In the genomic region with DNA sequence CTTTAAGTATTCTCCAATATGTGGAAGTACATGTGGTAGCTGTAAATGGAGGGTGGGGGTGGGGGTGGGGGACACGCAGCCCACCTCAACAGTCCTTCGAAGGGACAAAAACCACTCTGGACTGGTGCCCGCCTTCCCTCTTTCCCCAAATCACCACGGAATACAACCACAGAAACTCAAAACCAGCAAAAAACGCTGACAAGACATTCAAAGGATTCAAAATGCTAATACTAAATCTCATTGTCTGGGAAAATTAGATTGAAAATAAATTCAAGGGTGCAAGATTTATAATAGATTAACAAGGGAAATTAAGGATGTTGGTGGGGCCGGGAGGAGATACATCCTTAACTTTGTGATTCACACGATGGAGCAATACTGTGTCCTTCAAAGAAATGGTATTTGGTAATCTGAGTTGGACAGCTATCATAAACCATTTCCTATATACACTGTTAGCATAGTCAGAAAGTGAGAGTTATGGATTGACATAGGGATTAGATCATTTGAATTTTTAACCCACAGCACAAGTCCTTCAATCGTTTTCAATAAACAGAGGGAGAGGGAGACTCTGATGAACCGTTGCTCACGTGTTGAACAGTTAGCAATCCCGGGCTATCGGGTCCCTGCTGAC, we compare ENCODE assay signal across 8 cellular contexts. TPM values are rescaled to one million over a fixed set of nuclear protein-coding genes. Genes with fewer than 3 reads are reported as not detected.
A peak's percentile ranks its signal among the peaks of the same experiment; 100 is the strongest.
DNase-seq lines count a peak whose midpoint lies in the region; ATAC-seq and TF ChIP-seq lines count a peak whose summit lies in the region.

No MANE protein-coding gene starts in this region.

- H2AFZ ChIP-seq in Karpas-422 (ENCODE audit: low read length) = peak overlapping the region; percentile 41; the same call in 1 of the 2 replicates

- no peaks in the 10 kb centered on the region for H3K27me3 Mint-ChIP-seq in CD4-positive, CD25-positive, alpha-beta regulatory T cell
- H3K27me3 Mint-ChIP-seq in natural killer cell treated with Interleukin-12 subunit alpha and Interleukin-12 subunit beta and Interleukin-15 and Interleukin-18, amount 100 ng/mL, for 72 hours = peaks cover 0 to 2% of the 10 kb centered on the region in 2 donors

- H3K9me3 ChIP-seq in CD4-positive, CD25-positive, alpha-beta regulatory T cell (ENCODE audit: control insufficient read depth in 2 of 2, low read length in 2 of 2) = no peaks in the 10 kb centered on the region
- no peaks in the 10 kb centered on the region for H3K9me3 ChIP-seq in Karpas-422 (ENCODE audit: low read length)

- TF ChIP-seq CTCF in coronary artery (IDR thresholded peaks at IDR 0.05) = no peak
- no peak for TF ChIP-seq CTCF in GM13977 (IDR thresholded peaks at IDR 0.05; ENCODE audit: extremely low read depth, insufficient read depth, missing control alignments)

- no peak for ATAC-seq in CD4-positive, CD25-positive, alpha-beta regulatory T cell (ENCODE audit: low read depth in 2 of 2)
- no peak for ATAC-seq in natural killer cell treated with Interleukin-12 subunit alpha and Interleukin-12 subunit beta and Interleukin-15 and Interleukin-18, amount 100 ng/mL, for 72 hours
- ATAC-seq in HG02870 (IDR thresholded peaks at IDR 0.05; ENCODE audit: unreplicated experiment) (no peak), HG02852 (IDR thresholded peaks at IDR 0.05; ENCODE audit: unreplicated experiment) (no peak)

- peaks cover 33% of the 10 kb centered on the region for H3K4me1 ChIP-seq in CD4-positive, CD25-positive, alpha-beta regulatory T cell (ENCODE audit: control insufficient read depth, insufficient read depth, low read length, poor library complexity, severe bottlenecking)
- H3K4me1 ChIP-seq in Karpas-422 (ENCODE audit: low read length) = peaks cover 24% of the 10 kb centered on the region

- H3K4me1 Mint-ChIP-seq in CD4-positive, CD25-positive, alpha-beta regulatory T cell = peaks cover 15 to 47% (median 33%) of the 10 kb centered on the region in 4 donors
- peaks cover 47 to 62% of the 10 kb centered on the region in 2 donors for H3K4me1 Mint-ChIP-seq in natural killer cell treated with Interleukin-12 subunit alpha and Interleukin-12 subunit beta and Interleukin-15 and Interleukin-18, amount 100 ng/mL, for 72 hours (ENCODE audit: low read depth in 2 of 2)

- H3K27ac Mint-ChIP-seq in CD4-positive, CD25-positive, alpha-beta regulatory T cell = peak overlapping the region in 2 of 3 donors; percentile 92 to 93
- peak overlapping the region; percentile 97 to 99 for H3K27ac Mint-ChIP-seq in natural killer cell treated with Interleukin-12 subunit alpha and Interleukin-12 subunit beta and Interleukin-15 and Interleukin-18, amount 100 ng/mL, for 72 hours

- H3K4me3 Mint-ChIP-seq in CD4-positive, CD25-positive, alpha-beta regulatory T cell = peak overlapping the region; percentile 89 to 96 (median 92)
- H3K4me3 Mint-ChIP-seq in natural killer cell treated with Interleukin-12 subunit alpha and Interleukin-12 subunit beta and Interleukin-15 and Interleukin-18, amount 100 ng/mL, for 72 hours = peak overlapping the region; percentile 99

- in situ Hi-C loops in GM13977 (cut with MboI; ENCODE audit: low pct_unique_long_range_greater_than_20kb, low sequenced_read_pairs, unreplicated experiment) = no loop called here

- no peak overlapping the region for H3K9ac ChIP-seq in Karpas-422 (ENCODE audit: low read length)

- H3K36me3 ChIP-seq in CD4-positive, CD25-positive, alpha-beta regulatory T cell (ENCODE audit: control insufficient read depth, insufficient read depth, low read length) = no peaks in the 10 kb centered on the region
- H3K36me3 ChIP-seq in Karpas-422 (ENCODE audit: insufficient read depth, low read length) = no peaks in the 10 kb centered on the region

- H3K9me3 Mint-ChIP-seq in CD4-positive, CD25-positive, alpha-beta regulatory T cell = no peaks in the 10 kb centered on the region
- H3K9me3 Mint-ChIP-seq in natural killer cell treated with Interleukin-12 subunit alpha and Interleukin-12 subunit beta and Interleukin-15 and Interleukin-18, amount 100 ng/mL, for 72 hours = no peaks in the 10 kb centered on the region

- H3K36me3 Mint-ChIP-seq in CD4-positive, CD25-positive, alpha-beta regulatory T cell = no peaks in the 10 kb centered on the region
- peaks cover 11% of the 10 kb centered on the region for H3K36me3 Mint-ChIP-seq in natural killer cell treated with Interleukin-12 subunit alpha and Interleukin-12 subunit beta and Interleukin-15 and Interleukin-18, amount 100 ng/mL, for 72 hours

- peak overlapping the region; percentile 64 for H3K4me3 ChIP-seq in CD4-positive, CD25-positive, alpha-beta regulatory T cell (ENCODE audit: low read depth, low read length)
- H3K4me3 ChIP-seq in Karpas-422 (ENCODE audit: low read length) = peak overlapping the region; percentile 87; the same call in 1 of the 2 replicates
- H3K4me3 ChIP-seq in coronary artery = peak overlapping the region; percentile 91

- DNase-seq in CD4-positive, CD25-positive, alpha-beta regulatory T cell = no peak
- DNase-seq in Karpas-422 (no peak), coronary artery (ENCODE audit: low spot score) (no peak), NCI-H2227 (lab: John Stamatoyannopoulos, UW; ENCODE audit: unreplicated experiment) (no peak), GM13977 (ENCODE audit: low spot score) (no peak)
- DNase-seq in natural killer cell treated with Interleukin-12 subunit alpha and Interleukin-12 subunit beta and Interleukin-15 and Interleukin-18, amount 100 ng/mL, for 72 hours (ENCODE audit: low spot score) = no peak

- H3K27me3 ChIP-seq in CD4-positive, CD25-positive, alpha-beta regulatory T cell (ENCODE audit: control insufficient read depth, insufficient read depth, low read length) = no peaks in the 10 kb centered on the region
- H3K27me3 ChIP-seq in Karpas-422 (ENCODE audit: low read length) = no peaks in the 10 kb centered on the region

- H3K4me2 ChIP-seq in Karpas-422 (ENCODE audit: low read depth, low read length, poor library complexity, severe bottlenecking) = peak overlapping the region; percentile 82

- peaks cover 30% of the 10 kb centered on the region for H3K79me2 ChIP-seq in Karpas-422 (ENCODE audit: low read length)

- no peaks in the 10 kb centered on the region for H4K20me1 ChIP-seq in Karpas-422 (ENCODE audit: insufficient read depth, low read depth, low read length)

- no peaks in the 10 kb centered on the region for H3K9me2 ChIP-seq in Karpas-422 (replicated peaks; ENCODE audit: insufficient read depth, low read length)

- H3K27ac ChIP-seq in CD4-positive, CD25-positive, alpha-beta regulatory T cell (ENCODE audit: insufficient read depth, low read length, poor library complexity, severe bottlenecking) = peak overlapping the region; percentile 20
- H3K27ac ChIP-seq in Karpas-422 (ENCODE audit: low read length) (no peak overlapping the region), coronary artery (peak overlapping the region in 1 of 2 donors; percentile 81)

RNA-seq across cellular contexts. Expression of a gene that starts 0.8 kb away (rescaled TPM):
- 13.3 TPM for total RNA-seq in CD4-positive, CD25-positive, alpha-beta regulatory T cell
- 1 to 10 TPM; 8.2 to 9.6 (median 8.9) TPM for polyA plus RNA-seq in CD4-positive, CD25-positive, alpha-beta regulatory T cell
- 9.2 and 9.6 TPM in 2 replicates for total RNA-seq in Karpas-422 (2014; rRNA removed; shearing (Covaris generic); ENCODE audit: low replicate concordance)
- total RNA-seq in natural killer cell treated with Interleukin-12 subunit alpha and Interleukin-12 subunit beta and Interleukin-15 and Interleukin-18, amount 100 ng/mL, for 72 hours = 10 to 100 TPM; 27.3 to 37.8 TPM

RNA-seq across cellular contexts. Expression of a gene that starts 1.1 kb away (rescaled TPM):
- 1.4 TPM for total RNA-seq in CD4-positive, CD25-positive, alpha-beta regulatory T cell
- 1 to 10 TPM in 1 of 4 donors, under 1 TPM in 3; 0.38 to 1.2 (median 0.72) TPM for polyA plus RNA-seq in CD4-positive, CD25-positive, alpha-beta regulatory T cell
- total RNA-seq in Karpas-422 (2014; rRNA removed; shearing (Covaris generic); ENCODE audit: low replicate concordance) = 0.22 TPM in 1 of 2 replicates, not detected in the other
- total RNA-seq in natural killer cell treated with Interleukin-12 subunit alpha and Interleukin-12 subunit beta and Interleukin-15 and Interleukin-18, amount 100 ng/mL, for 72 hours = 10 to 100 TPM; 23.5 to 23.7 TPM

Comparison
In these comparisons a context has a peak if more than half of its experiments do, and no peak if none do; other contexts are left out.
1. RNA of a gene that starts 1.1 kb away (total RNA-seq): 23.5 to 23.7 TPM in natural killer cell treated with Interleukin-12 subunit alpha and Interleukin-12 subunit beta and Interleukin-15 and Interleukin-18, amount 100 ng/mL, for 72 hours; 1.4 TPM in CD4-positive, CD25-positive, alpha-beta regulatory T cell (single experiment) and 0.22 TPM in Karpas-422; every median in the first group is over 10 times any median in the second.
2. Peak in every context shown above with its lines, with median percentiles within 50 percentile points of each other: H3K4me3 ChIP-seq.